17 cellular contexts compared by ENCODE assay signal in genomic region chr3:65479118-65479517, GRCh38.
DNase-seq lines count a peak whose midpoint lies in the region; ATAC-seq lines count a peak whose summit lies in the region.
"Had no signal": no experiment of that assay in that cellular context is flagged by ENCODE, and none has a peak within 500 bp of the region (broad histone marks: within the 10 kb centered on the region; RNA-seq: fewer than 3 reads in every experiment).

No MANE protein-coding gene starts in this region.

- DNase-seq in globus pallidus (ENCODE audit: low spot score) (peak; percentile 51), iPS-NIHi7 (ENCODE audit: extremely low spot score) (peak; percentile 28)
- DNase-seq: BE2C; CD4-positive, alpha-beta memory T cell; DMS79; GOT3 had no signal

- H3K9me3 ChIP-seq in HUES64 (ENCODE audit: insufficient read depth, low read depth, low read length), result no peaks in the 10 kb centered on the region
- H3K9me3 ChIP-seq: A549, BE2C had no signal

- 16% methylated on average over 5 of the region's 5 CpGs for WGBS in HUES64

- no peak overlapping the region for H3K9ac ChIP-seq in HUES64 (ENCODE audit: low read depth, low read length)
- H3K9ac ChIP-seq: KMS-11 had no signal

- H3K27me3 ChIP-seq in HUES64 (ENCODE audit: insufficient read depth, low read length), result no peaks in the 10 kb centered on the region
- H3K27me3 ChIP-seq: BE2C had no signal

- H3K27ac ChIP-seq in HUES64 (ENCODE audit: low read depth, low read length), result peak overlapping the region; percentile 88; the same call in 1 of the 2 replicates
- H3K27ac ChIP-seq: A549, C4-2B, HL-60, KMS-11 had no signal

- H3K4me1 ChIP-seq in HUES64 (ENCODE audit: insufficient read depth, low read length), result peaks cover 65% of the 10 kb centered on the region
- H3K4me1 ChIP-seq: A549 had no signal

- H3K36me3 ChIP-seq in HUES64 (ENCODE audit: insufficient read depth, low read length), result peaks cover 9% of the 10 kb centered on the region
- H3K36me3 ChIP-seq: BE2C had no signal

- peak overlapping the region; percentile 11; the same call in 1 of the 2 replicates for H3K4me3 ChIP-seq in HUES64 (ENCODE audit: low read length)
- H3K4me3 ChIP-seq: A549, GM12878 had no signal

- ATAC-seq in HG02973 (IDR thresholded peaks at IDR 0.05; ENCODE audit: unreplicated experiment) (no peak), HG03378 (IDR thresholded peaks at IDR 0.05; ENCODE audit: unreplicated experiment) (no peak), GM19324 (IDR thresholded peaks at IDR 0.05; ENCODE audit: low FRiP score, unreplicated experiment) (no peak), GM21786 (IDR thresholded peaks at IDR 0.05; ENCODE audit: unreplicated experiment) (no peak)
- ATAC-seq: A549, GM12878, HCT116 had no signal
